Comparison of ENCODE assay signal across 23 cellular contexts in genomic region chr6:132068766-132069165, GRCh38.
"Had no signal": no experiment of that assay in that cellular context is flagged by ENCODE, and none has a peak within 500 bp of the region (broad histone marks: within the 10 kb centered on the region; RNA-seq: fewer than 3 reads in every experiment).

No MANE protein-coding gene starts in this region.

- H3K27me3 ChIP-seq: esophagus squamous epithelium, gastrocnemius medialis, right atrium auricular region, stomach, thyroid gland, vagina had no signal

- H3K36me3 Mint-ChIP-seq: naive thymus-derived CD8-positive, alpha-beta T cell; stimulated activated effector memory CD8-positive, alpha-beta T cell treated with anti-CD3 and anti-CD28 coated beads, Interleukin-12 subunit alpha, Interleukin-12 subunit beta, amount 100 ng/mL, for 72 hours had no signal

- H3K79me2 ChIP-seq: parathyroid adenoma had no signal

- H2AFZ ChIP-seq: parathyroid adenoma had no signal

- H3K36me3 ChIP-seq: esophagus squamous epithelium, gastrocnemius medialis, left ventricle myocardium inferior, lower lobe of right lung, right atrium auricular region, stomach, thyroid gland, vagina had no signal

- H3K4me3 ChIP-seq: esophagus squamous epithelium, gastrocnemius medialis, left ventricle myocardium inferior, lower lobe of right lung, right atrium auricular region, stomach, thyroid gland, vagina had no signal

- H3K27ac Mint-ChIP-seq: effector memory CD8-positive, alpha-beta T cell; naive thymus-derived CD8-positive, alpha-beta T cell; nephron progenitor cell; stimulated activated effector memory CD8-positive, alpha-beta T cell treated with anti-CD3 and anti-CD28 coated beads, Interleukin-12 subunit alpha, Interleukin-12 subunit beta, amount 100 ng/mL, for 72 hours had no signal

- H3K4me1 ChIP-seq: gastrocnemius medialis, lower lobe of right lung, parathyroid adenoma, vagina had no signal

- H3K9ac ChIP-seq: parathyroid adenoma had no signal

- H3K27me3 Mint-ChIP-seq: effector memory CD8-positive, alpha-beta T cell; progenitor cell of endocrine pancreas had no signal

- DNase-seq: cortex of kidney; effector memory CD8-positive, alpha-beta T cell; erythroblast; esophagus squamous epithelium; gastrocnemius medialis; head of caudate nucleus; left colon; left ventricle myocardium inferior; lower lobe of right lung; naive thymus-derived CD8-positive, alpha-beta T cell; nephron progenitor cell; stimulated activated CD4-positive, alpha-beta T cell treated with anti-CD3 and anti-CD28 coated beads, Interleukin-2, amount 100 ng/mL, for 24 hours; stimulated activated CD4-positive, alpha-beta T cell treated with anti-CD3 and anti-CD28 coated beads, Interleukin-4, amount 100 ng/mL, for 24 hours; stimulated activated naive CD4-positive, alpha-beta T cell treated with Interleukin-2 at 50 U/mL for 16 hours; stomach; thyroid gland; trophoblast cell had no signal

- H3K9me3 ChIP-seq: esophagus squamous epithelium, gastrocnemius medialis, left ventricle myocardium inferior, lower lobe of right lung, right atrium auricular region, stomach, thyroid gland, vagina had no signal

- H3K9me3 Mint-ChIP-seq: nephron progenitor cell; stimulated activated effector memory CD8-positive, alpha-beta T cell treated with anti-CD3 and anti-CD28 coated beads, Interleukin-12 subunit alpha, Interleukin-12 subunit beta, amount 100 ng/mL, for 72 hours had no signal

- H3K4me1 Mint-ChIP-seq: naive thymus-derived CD8-positive, alpha-beta T cell; nephron progenitor cell; stimulated activated effector memory CD8-positive, alpha-beta T cell treated with anti-CD3 and anti-CD28 coated beads, Interleukin-12 subunit alpha, Interleukin-12 subunit beta, amount 100 ng/mL, for 72 hours had no signal

- ATAC-seq: effector memory CD8-positive, alpha-beta T cell; gastrocnemius medialis; left colon; lower lobe of right lung; naive thymus-derived CD8-positive, alpha-beta T cell; sciatic nerve; stimulated activated effector memory CD8-positive, alpha-beta T cell treated with anti-CD3 and anti-CD28 coated beads, Interleukin-12 subunit alpha, Interleukin-12 subunit beta, amount 100 ng/mL, for 72 hours had no signal

- H3K4me3 Mint-ChIP-seq: effector memory CD8-positive, alpha-beta T cell; naive thymus-derived CD8-positive, alpha-beta T cell; nephron progenitor cell; stimulated activated effector memory CD8-positive, alpha-beta T cell treated with anti-CD3 and anti-CD28 coated beads, Interleukin-12 subunit alpha, Interleukin-12 subunit beta, amount 100 ng/mL, for 72 hours had no signal

- H3K27ac ChIP-seq: esophagus squamous epithelium, gastrocnemius medialis, left ventricle myocardium inferior, lower lobe of right lung, parathyroid adenoma, right atrium auricular region, stomach, thyroid gland, vagina had no signal
